ENCODE assay signal across 17 cellular contexts in genomic region chr5:175868348-175868723, GRCh38. TPM values are rescaled to one million over a fixed set of nuclear protein-coding genes. Genes with fewer than 3 reads are reported as not detected.
A peak's percentile ranks its signal among the peaks of the same experiment; 100 is the strongest.
DNase-seq lines count a peak whose midpoint lies in the region; ATAC-seq, FAIRE-seq and TF ChIP-seq lines count a peak whose summit lies in the region.
"Had no signal": no experiment of that assay in that cellular context is flagged by ENCODE, and none has a peak within 500 bp of the region (broad histone marks: within the 10 kb centered on the region; RNA-seq: fewer than 3 reads in every experiment).

No MANE protein-coding gene starts in this region.

- peak overlapping the region; percentile 58 for H3K4me2 ChIP-seq in HCT116 (ENCODE audit: low read length)

- H2AFZ ChIP-seq in HCT116 (ENCODE audit: low read depth, low read length, poor library complexity, severe bottlenecking), result no peak overlapping the region

- TF ChIP-seq RAD21 in HCT116 (IDR thresholded peaks at IDR 0.05; ENCODE audit: low read depth) (no peak), liver (IDR thresholded peaks at IDR 0.05) (no peak)

- peaks cover 11 to 39% of the 10 kb centered on the region in 2 experiments; a peak in 3 of 4 replicates for H3K4me1 ChIP-seq in HCT116 (ENCODE audit: control insufficient read depth in 1 of 2, insufficient read depth in 2 of 2, low read length in 2 of 2)
- peaks cover 7 to 15% (median 8%) of the 10 kb centered on the region in 4 donors for H3K4me1 ChIP-seq in liver (ENCODE audit: control insufficient read depth in 4 of 4, insufficient read depth in 4 of 4, low read length in 3 of 4)
- peaks cover 0 to 8% (median 4%) of the 10 kb centered on the region in 4 donors for H3K4me1 ChIP-seq in Peyer's patch
- H3K4me1 ChIP-seq in A673 (ENCODE audit: insufficient read depth, low read length, poor library complexity, severe bottlenecking), result no peaks in the 10 kb centered on the region

- H3K27ac ChIP-seq in 22Rv1, result peak overlapping the region; percentile 83
- no peak overlapping the region for H3K27ac ChIP-seq in HCT116 (ENCODE audit: low read depth, low read length)
- peak overlapping the region in 33 of 59 donors; percentile 3 to 85 (median 52) for H3K27ac ChIP-seq in dorsolateral prefrontal cortex
- H3K27ac ChIP-seq in liver (ENCODE audit: low read depth in 1 of 2, low read length in 2 of 2), result no peak overlapping the region
- no peak overlapping the region for H3K27ac ChIP-seq in Peyer's patch
- no peak overlapping the region for H3K27ac ChIP-seq in A673 (ENCODE audit: low read depth, low read length, poor library complexity, severe bottlenecking)
- H3K27ac ChIP-seq: C4-2B had no signal

- CTCF ChIA-PET in HCT116 (lab: Charles Lee) (interaction anchor here (1.2 to 1.7 kb wide), 3 partner anchors 13 to 138 kb away, joined by 3 to 19 read pairs (median 4); no protein-coding TSS in a partner anchor), A673 (lab: Charles Lee) (interaction anchor here (0.6 kb wide), 1 partner anchor 145 kb away, joined by 5 read pairs; no protein-coding TSS in a partner anchor)

- H3K36me3 ChIP-seq in HCT116 (ENCODE audit: control insufficient read depth in 1 of 2, insufficient read depth in 2 of 2, low read length in 2 of 2), result no peaks in the 10 kb centered on the region
- no peaks in the 10 kb centered on the region for H3K36me3 ChIP-seq in liver (ENCODE audit: control insufficient read depth in 4 of 4, insufficient read depth in 3 of 4, low read depth in 1 of 4, low read length in 3 of 4)
- no peaks in the 10 kb centered on the region for H3K36me3 ChIP-seq in Peyer's patch
- no peaks in the 10 kb centered on the region for H3K36me3 ChIP-seq in A673 (ENCODE audit: insufficient read depth, low read length, poor library complexity, severe bottlenecking)

- RAD21 ChIA-PET in HCT116 (lab: Charles Lee; ENCODE audit: low non-redundant PET in 1 of 2, low total read pairs in 2 of 2, uncharacterized antibody in 2 of 2, unreplicated experiment in 2 of 2), result interaction anchor here (1.4 to 2.4 kb wide), 2 partner anchors 138 kb away, joined by 7 to 14 read pairs; no protein-coding TSS in a partner anchor

- TF ChIP-seq CTCF in 22Rv1 (IDR thresholded peaks at IDR 0.05) (no peak), HCT116 (IDR thresholded peaks at IDR 0.05 in 2 of 3, conservative IDR thresholded peaks at IDR 0.05 in 1 of 3; ENCODE audit: borderline replicate concordance in 1 of 3, insufficient read depth in 1 of 3, low read depth in 2 of 3, low read length in 2 of 3) (no peak), dorsolateral prefrontal cortex (IDR thresholded peaks at IDR 0.05 in 54 of 56, conservative IDR thresholded peaks at IDR 0.05 in 2 of 56; ENCODE audit: low read depth in 1 of 56, partially characterized antibody in 56 of 56) (no peak), liver (IDR thresholded peaks at IDR 0.05; ENCODE audit: low read depth, low read length, missing input control) (no peak), Peyer's patch (IDR thresholded peaks at IDR 0.05) (no peak), A673 (conservative IDR thresholded peaks at IDR 0.05; ENCODE audit: low read depth, low read length) (no peak)

- no peaks in the 10 kb centered on the region for H3K9me3 ChIP-seq in HCT116 (ENCODE audit: control insufficient read depth in 1 of 2, insufficient read depth in 1 of 2, low read depth in 1 of 2, low read length in 2 of 2)
- no peaks in the 10 kb centered on the region for H3K9me3 ChIP-seq in liver (ENCODE audit: control insufficient read depth in 4 of 4, low read length in 3 of 4)
- H3K9me3 ChIP-seq in Peyer's patch, result no peaks in the 10 kb centered on the region
- H3K9me3 ChIP-seq in A673 (ENCODE audit: low read depth, low read length, poor library complexity, severe bottlenecking), result no peaks in the 10 kb centered on the region
- H3K9me3 ChIP-seq: BE2C had no signal

- 53% methylated on average over 5 of the region's 5 CpGs for WGBS in liver

- no peak for TF ChIP-seq POLR2A in HCT116 (IDR thresholded peaks at IDR 0.05; ENCODE audit: borderline replicate concordance, extremely low read depth, insufficient read depth, insufficient read length)
- no peak for TF ChIP-seq POLR2A in Peyer's patch (IDR thresholded peaks at IDR 0.05)

- BruUV-seq in HCT116 (replicated peaks; lab: Mats Ljungman, UMichigan) (no TSS peak), A673 (replicated peaks; lab: Mats Ljungman, UMichigan) (no TSS peak)

- intact Hi-C loops in HCT116 (cut with micrococcal nuclease), result loop anchor here (1.0 kb wide), 1 partner anchor 138 kb away; no protein-coding TSS in a partner anchor
- intact Hi-C loops in dorsolateral prefrontal cortex (cut with DNase I), result no loop called here
- intact Hi-C loops in A673 (cut with micrococcal nuclease; ENCODE audit: unreplicated experiment), result no loop called here

- no peaks in the 10 kb centered on the region for H3K9me2 ChIP-seq in HCT116 (ENCODE audit: insufficient read depth)

- H3K4me3 ChIP-seq in HCT116 (replicated peaks in 1 of 2; ENCODE audit: low read depth in 1 of 2, low read length in 2 of 2), result no peak overlapping the region
- no peak overlapping the region for H3K4me3 ChIP-seq in dorsolateral prefrontal cortex
- no peak overlapping the region for H3K4me3 ChIP-seq in liver (ENCODE audit: low read depth in 1 of 3, low read length in 3 of 3)
- no peak overlapping the region for H3K4me3 ChIP-seq in Peyer's patch
- no peak overlapping the region for H3K4me3 ChIP-seq in A673 (ENCODE audit: low read depth, low read length, poor library complexity, severe bottlenecking)

- no peak for FAIRE-seq in frontal cortex (lab: Jason Lieb, UNC)
- FAIRE-seq: D721Med, GM19239, HTR-8/SVneo had no signal

- H3K27me3 ChIP-seq in HCT116 (ENCODE audit: insufficient read depth, low read length), result peaks cover 6% of the 10 kb centered on the region; the same call in 1 of the 2 replicates
- peaks cover 0 to 21% (median 3%) of the 10 kb centered on the region in 45 donors for H3K27me3 ChIP-seq in dorsolateral prefrontal cortex
- peaks cover 0 to 4% (median 3%) of the 10 kb centered on the region in 4 donors for H3K27me3 ChIP-seq in liver (ENCODE audit: control insufficient read depth in 4 of 4, insufficient read depth in 4 of 4, low read length in 3 of 4)
- H3K27me3 ChIP-seq in Peyer's patch, result peaks cover 0 to 14% of the 10 kb centered on the region in 2 donors
- H3K27me3 ChIP-seq in A673 (replicated peaks; ENCODE audit: insufficient read depth, low read depth, low read length, poor library complexity), result peaks cover 41% of the 10 kb centered on the region
- H3K27me3 ChIP-seq: BE2C had no signal

- H4K20me1 ChIP-seq in HCT116 (ENCODE audit: insufficient read depth), result no peaks in the 10 kb centered on the region

- POLR2A ChIA-PET in HCT116 (lab: Charles Lee), result no interaction called here
- POLR2A ChIA-PET in A673 (lab: Charles Lee; ENCODE audit: low non-redundant PET), result no interaction called here

- H3K9ac ChIP-seq in HCT116 (ENCODE audit: low read length), result no peak overlapping the region
- no peak overlapping the region for H3K9ac ChIP-seq in liver (ENCODE audit: low read depth in 1 of 2, low read length in 2 of 2)

- no peak for DNase-seq in HCT116 (ENCODE audit: low read depth, low spot score)
- DNase-seq in dorsolateral prefrontal cortex, result no peak
- DNase-seq in Peyer's patch, result no peak
- no peak for DNase-seq in A673 (ENCODE audit: low spot score)
- no peak for DNase-seq in frontal cortex (ENCODE audit: low spot score in 2 of 2)
- DNase-seq: CD4-positive, alpha-beta memory T cell; GF-D8 had no signal

- H3K79me2 ChIP-seq in HCT116 (ENCODE audit: insufficient read depth, low read length), result no peaks in the 10 kb centered on the region

- ATAC-seq in HCT116 (no peak), GM21526 (IDR thresholded peaks at IDR 0.05; ENCODE audit: low FRiP score, unreplicated experiment) (no peak)

TF ChIP-seq in HCT116, 20 proteins besides CTCF, POLR2A, EP300 and RAD21 (continues in another document):
- no peak for TF ChIP-seq SIN3A (IDR thresholded peaks at IDR 0.05; ENCODE audit: low read depth)
- no peak for TF ChIP-seq ZNF274 (IDR thresholded peaks at IDR 0.05; ENCODE audit: low read depth, low read length)
- TF ChIP-seq ZFX (IDR thresholded peaks at IDR 0.05), result no peak

TF ChIP-seq in liver, 16 proteins besides CTCF, POLR2A, EP300 and RAD21:
- TF ChIP-seq, protein P1, sequence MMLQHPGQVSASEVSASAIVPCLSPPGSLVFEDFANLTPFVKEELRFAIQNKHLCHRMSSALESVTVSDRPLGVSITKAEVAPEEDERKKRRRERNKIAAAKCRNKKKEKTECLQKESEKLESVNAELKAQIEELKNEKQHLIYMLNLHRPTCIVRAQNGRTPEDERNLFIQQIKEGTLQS (IDR thresholded peaks at IDR 0.05), result no peak
- no peak for TF ChIP-seq TAF1 (conservative IDR thresholded peaks at IDR 0.05)
- TF ChIP-seq REST (IDR thresholded peaks at IDR 0.05), result peak; percentile 66

RNA-seq across cellular contexts. Expression of gene CPLX2, which starts 3.0 kb away (rescaled TPM):
- not detected for total RNA-seq in HCT116 (2021; ENCODE audit: unreplicated experiment)
- 0.08 and 0.19 TPM in 2 replicates for polyA plus RNA-seq in HCT116 (2012)
- total RNA-seq in dorsolateral prefrontal cortex, result 100 to 1,000 TPM; 142 to 692 (median 488) TPM
- not detected for total RNA-seq in liver
- under 1 TPM in 1 of 2 donors, not detected in 1; 0.05 TPM for polyA plus RNA-seq in liver
- total RNA-seq in Peyer's patch, result 1 to 10 TPM in 3 of 4 donors, not detected in 1; 1.4 to 2.5 (median 1.7) TPM
- 0.15 and 0.19 TPM in 2 replicates for total RNA-seq in A673 (2021)
- total RNA-seq in frontal cortex, result 58.7 TPM
- total RNA-seq: A172; CD4-positive, alpha-beta memory T cell; H4 had no signal

Comparison
In these comparisons a context has a peak if more than half of its experiments do, and no peak if none do; other contexts are left out.
1. H3K27ac ChIP-seq: peak in 22Rv1 (single experiment) and dorsolateral prefrontal cortex (33 of 59); none in HCT116 (single experiment), liver (0 of 2), Peyer's patch (0 of 4) and A673 (single experiment).
2. RNA of gene CPLX2, which starts 3.0 kb away (total RNA-seq): 142 to 692 TPM in dorsolateral prefrontal cortex and 58.7 TPM in frontal cortex (single experiment); 1.4 to 2.5 TPM in Peyer's patch, 0.15 to 0.19 TPM in A673, not detected in HCT116 (single experiment) and not detected in liver; every median in the first group is over 10 times any median in the second.